In genomic region chr12:80040075-80040738, GRCh38 we compare ENCODE assay signal across 17 cellular contexts. TPM values are rescaled to one million over a fixed set of nuclear protein-coding genes. Genes with fewer than 3 reads are reported as not detected.
DNase-seq lines count a peak whose midpoint lies in the region; ATAC-seq and TF ChIP-seq lines count a peak whose summit lies in the region.
"Had no signal": no experiment of that assay in that cellular context is flagged by ENCODE, and none has a peak within 500 bp of the region (broad histone marks: within the 10 kb centered on the region; RNA-seq: fewer than 3 reads in every experiment).

No MANE protein-coding gene starts in this region.

- no peak overlapping the region for H3K4me2 ChIP-seq in PC-9

- H3K79me2 ChIP-seq in PC-9 (ENCODE audit: low read depth): no peaks in the 10 kb centered on the region

- H3K27ac ChIP-seq in PC-9: no peak overlapping the region
- H3K27ac ChIP-seq: colonic mucosa, left ventricle myocardium inferior had no signal

- no peaks in the 10 kb centered on the region for H3K9me2 ChIP-seq in PC-9 (ENCODE audit: insufficient read depth)

- peak; percentile 62 for DNase-seq in EL
- DNase-seq in HEK293T (ENCODE audit: extremely low spot score): no peak
- DNase-seq in iris pigment epithelial cell (ENCODE audit: low read depth): peak; percentile 72
- no peak for DNase-seq in NCI-H2171 treated with DMSO at 0.1 percent for 48 hours (lab: John Stamatoyannopoulos, UW)
- no peak for DNase-seq in PC-9
- no peak for DNase-seq in DMS79 treated with DMSO at 0.1 percent for 48 hours (lab: John Stamatoyannopoulos, UW)
- DNase-seq: activated CD8-positive, alpha-beta memory T cell treated with anti-CD3 and anti-CD28 coated beads for 24 hours; colonic mucosa; left ventricle myocardium inferior; naive B cell; NCI-H1694 treated with DMSO at 0.1 percent for 48 hours; NCI-H774; T-helper 9 cell had no signal

- no peaks in the 10 kb centered on the region for H3K36me3 Mint-ChIP-seq in activated T-helper 17 cell treated with anti-CD3 and anti-CD28 coated beads, Interleukin-2, amount 50 U/mL, for 72 hours (ENCODE audit: low read depth)
- H3K36me3 Mint-ChIP-seq: activated naive CD4-positive, alpha-beta T cell treated with anti-CD3 and anti-CD28 coated beads, Interleukin-2, amount 50 U/mL, for 24 hours; CD4-positive, CD25-positive, alpha-beta regulatory T cell; naive B cell had no signal

- H3K4me3 Mint-ChIP-seq in activated T-helper 17 cell treated with anti-CD3 and anti-CD28 coated beads, Interleukin-2, amount 50 U/mL, for 72 hours: no peak overlapping the region
- H3K4me3 Mint-ChIP-seq: activated naive CD4-positive, alpha-beta T cell treated with anti-CD3 and anti-CD28 coated beads, Interleukin-2, amount 50 U/mL, for 24 hours; CD4-positive, CD25-positive, alpha-beta regulatory T cell; naive B cell had no signal

- intact Hi-C loops in PC-9 (cut with micrococcal nuclease; ENCODE audit: unreplicated experiment): no loop called here

- H4K20me1 ChIP-seq in PC-9 (ENCODE audit: insufficient read depth): no peaks in the 10 kb centered on the region

- H3K4me1 ChIP-seq in PC-9 (replicated peaks; ENCODE audit: insufficient read depth): 0 out of 2 replicates have a peak, but pooled peaks cover 6% of the 10 kb centered on the region
- H3K4me1 ChIP-seq: colonic mucosa, left ventricle myocardium inferior had no signal

- CTCF ChIA-PET in HEK293T (lab: Yijun Ruan, JAX): no interaction called here
- CTCF ChIA-PET in PC-9 (lab: Charles Lee): no interaction called here

- no peak overlapping the region for H3K4me3 ChIP-seq in PC-9
- H3K4me3 ChIP-seq: colonic mucosa, left ventricle myocardium inferior had no signal

- peak overlapping the region; percentile 39 for H3K27ac Mint-ChIP-seq in activated T-helper 17 cell treated with anti-CD3 and anti-CD28 coated beads, Interleukin-2, amount 50 U/mL, for 72 hours
- H3K27ac Mint-ChIP-seq: activated naive CD4-positive, alpha-beta T cell treated with anti-CD3 and anti-CD28 coated beads, Interleukin-2, amount 50 U/mL, for 24 hours; CD4-positive, CD25-positive, alpha-beta regulatory T cell; naive B cell had no signal

- TF ChIP-seq CTCF in PC-9 (conservative IDR thresholded peaks at IDR 0.05): no peak

- no peaks in the 10 kb centered on the region for H3K4me1 Mint-ChIP-seq in activated T-helper 17 cell treated with anti-CD3 and anti-CD28 coated beads, Interleukin-2, amount 50 U/mL, for 72 hours
- H3K4me1 Mint-ChIP-seq: activated naive CD4-positive, alpha-beta T cell treated with anti-CD3 and anti-CD28 coated beads, Interleukin-2, amount 50 U/mL, for 24 hours; CD4-positive, CD25-positive, alpha-beta regulatory T cell; naive B cell had no signal

- H3F3A ChIP-seq in PC-9 (ENCODE audit: insufficient read depth, low read depth): no peaks in the 10 kb centered on the region

- no peaks in the 10 kb centered on the region for H3K27me3 ChIP-seq in PC-9 (ENCODE audit: insufficient read depth, low read depth)
- H3K27me3 ChIP-seq: colonic mucosa had no signal

- POLR2A ChIA-PET in HEK293T (lab: Yijun Ruan, JAX): no interaction called here
- POLR2A ChIA-PET in PC-9 (lab: Charles Lee; ENCODE audit: unreplicated experiment): no interaction called here

- no peaks in the 10 kb centered on the region for H3K9me3 Mint-ChIP-seq in activated T-helper 17 cell treated with anti-CD3 and anti-CD28 coated beads, Interleukin-2, amount 50 U/mL, for 72 hours
- H3K9me3 Mint-ChIP-seq: activated naive CD4-positive, alpha-beta T cell treated with anti-CD3 and anti-CD28 coated beads, Interleukin-2, amount 50 U/mL, for 24 hours had no signal

- no peak overlapping the region for H2AFZ ChIP-seq in PC-9

- H3K9me3 ChIP-seq in PC-9 (ENCODE audit: insufficient read depth, low read depth): no peaks in the 10 kb centered on the region
- H3K9me3 ChIP-seq: colonic mucosa had no signal

- no TSS peak for BruUV-seq in PC-9 (replicated peaks; lab: Mats Ljungman, UMichigan)

- H3K27me3 Mint-ChIP-seq in activated T-helper 17 cell treated with anti-CD3 and anti-CD28 coated beads, Interleukin-2, amount 50 U/mL, for 72 hours: peaks cover 7% of the 10 kb centered on the region

- ATAC-seq in activated T-helper 17 cell treated with anti-CD3 and anti-CD28 coated beads, Interleukin-2, amount 50 U/mL, for 72 hours (replicated peaks): peak; percentile 78
- ATAC-seq: Right ventricle myocardium inferior had no signal

- no peaks in the 10 kb centered on the region for H3K36me3 ChIP-seq in PC-9 (ENCODE audit: low read depth)
- H3K36me3 ChIP-seq: colonic mucosa, left ventricle myocardium inferior had no signal

TF ChIP-seq in HEK293T, 16 proteins besides CTCF, POLR2A, EP300 and RAD21:
- TF ChIP-seq LEF1 (IDR thresholded peaks at IDR 0.05; ENCODE audit: borderline replicate concordance): no peak
- no peak for TF ChIP-seq BHLHE40 (IDR thresholded peaks at IDR 0.05; ENCODE audit: borderline replicate concordance)
- no peak for TF ChIP-seq FOXM1 (IDR thresholded peaks at IDR 0.05; ENCODE audit: borderline replicate concordance)
- TF ChIP-seq TARDBP (IDR thresholded peaks at IDR 0.05): no peak
- TF ChIP-seq ARNT (IDR thresholded peaks at IDR 0.05): no peak
- no peak for TF ChIP-seq SUZ12 (IDR thresholded peaks at IDR 0.05)
- TF ChIP-seq ZNF384 (IDR thresholded peaks at IDR 0.05): 0 out of 2 replicates have a peak, but pooled peaks have one; percentile 15
- TF ChIP-seq, protein P1, sequence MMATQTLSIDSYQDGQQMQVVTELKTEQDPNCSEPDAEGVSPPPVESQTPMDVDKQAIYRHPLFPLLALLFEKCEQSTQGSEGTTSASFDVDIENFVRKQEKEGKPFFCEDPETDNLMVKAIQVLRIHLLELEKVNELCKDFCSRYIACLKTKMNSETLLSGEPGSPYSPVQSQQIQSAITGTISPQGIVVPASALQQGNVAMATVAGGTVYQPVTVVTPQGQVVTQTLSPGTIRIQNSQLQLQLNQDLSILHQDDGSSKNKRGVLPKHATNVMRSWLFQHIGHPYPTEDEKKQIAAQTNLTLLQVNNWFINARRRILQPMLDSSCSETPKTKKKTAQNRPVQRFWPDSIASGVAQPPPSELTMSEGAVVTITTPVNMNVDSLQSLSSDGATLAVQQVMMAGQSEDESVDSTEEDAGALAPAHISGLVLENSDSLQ (IDR thresholded peaks at IDR 0.05): 0 out of 2 replicates have a peak, but pooled peaks have one; percentile 16
- no peak for TF ChIP-seq L3MBTL2 (conservative IDR thresholded peaks at IDR 0.05)
- no peak for TF ChIP-seq ELF4 (IDR thresholded peaks at IDR 0.05)
- TF ChIP-seq FOXK2 (IDR thresholded peaks at IDR 0.05): no peak
- no peak for TF ChIP-seq CTBP1 (IDR thresholded peaks at IDR 0.05; ENCODE audit: borderline replicate concordance)

RNA-seq across cellular contexts. Expression of gene OTOGL, which starts 59.1 kb away (rescaled TPM):
- not detected for total RNA-seq in activated T-helper 17 cell treated with anti-CD3 and anti-CD28 coated beads, Interleukin-2, amount 50 U/mL, for 72 hours
- total RNA-seq in PC-9 (2021): not detected in 2 replicates
- total RNA-seq: CD4-positive, CD25-positive, alpha-beta regulatory T cell had no signal

Comparison
In these comparisons a context has a peak if more than half of its experiments do, and no peak if none do; other contexts are left out.
1. DNase-seq: peak in EL (single experiment) and iris pigment epithelial cell (single experiment); none in HEK293T (single experiment), NCI-H2171 treated with DMSO at 0.1 percent for 48 hours (single experiment), PC-9 (0 of 2) and DMS79 treated with DMSO at 0.1 percent for 48 hours (single experiment).